Comparison of ENCODE assay signal across 8 cellular contexts in the genomic region with DNA sequence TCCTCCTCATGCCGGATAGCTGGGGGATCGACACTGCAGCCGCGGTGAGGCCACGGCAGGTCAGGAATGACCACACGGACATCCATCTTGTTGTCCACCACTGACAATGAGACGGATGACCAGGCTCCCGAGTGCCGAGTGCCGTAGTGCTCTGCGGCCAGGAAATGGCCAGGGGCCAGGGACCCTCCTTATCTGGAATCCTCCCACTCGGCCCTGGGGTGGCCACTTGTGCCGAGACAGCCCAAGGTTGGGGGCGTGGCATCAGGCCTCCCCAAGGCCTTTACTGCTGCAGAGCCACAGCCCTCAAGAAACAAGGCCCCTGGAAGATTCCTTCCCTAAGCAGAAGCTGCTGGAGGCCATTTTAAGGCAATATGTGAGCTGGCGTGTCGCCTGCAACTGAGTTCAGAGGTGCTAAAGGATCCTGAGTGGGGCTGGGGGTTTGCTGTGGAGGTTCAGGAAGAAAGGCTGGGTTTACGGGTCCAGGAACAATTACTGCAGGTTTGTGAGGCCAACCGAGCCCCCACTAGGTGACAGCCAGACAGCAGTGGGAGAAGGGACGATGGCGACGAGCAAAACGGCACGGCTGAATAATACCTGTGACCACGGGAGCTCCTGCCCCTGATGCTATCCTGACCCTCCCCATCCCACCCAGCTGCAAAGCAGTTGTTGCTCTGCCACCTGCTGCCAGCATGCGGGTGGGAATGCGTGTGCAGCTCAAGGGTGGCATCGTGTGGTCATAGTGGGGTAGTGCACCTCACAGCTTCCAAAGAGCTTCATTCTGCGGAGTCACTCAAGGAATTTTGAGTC. TPM values are rescaled to one million over a fixed set of nuclear protein-coding genes. Genes with fewer than 3 reads are reported as not detected.
DNase-seq lines count a peak whose midpoint lies in the region; ATAC-seq and TF ChIP-seq lines count a peak whose summit lies in the region.

No MANE protein-coding gene starts in this region.

- H3K27me3 Mint-ChIP-seq in CD8-positive, alpha-beta memory T cell: peaks cover 9 to 24% of the 10 kb centered on the region in 2 donors
- peaks cover 5% of the 10 kb centered on the region for H3K27me3 Mint-ChIP-seq in activated naive CD4-positive, alpha-beta T cell treated with anti-CD3 and anti-CD28 coated beads for 36 hours (ENCODE audit: low read depth)

- no peaks in the 10 kb centered on the region for H3K79me2 ChIP-seq in Loucy (ENCODE audit: insufficient read depth, low read length)
- H3K79me2 ChIP-seq in SK-N-SH (ENCODE audit: insufficient read depth): no peaks in the 10 kb centered on the region

- H3K9me2 ChIP-seq in Loucy (replicated peaks; ENCODE audit: low read depth, low read length): no peaks in the 10 kb centered on the region
- no peaks in the 10 kb centered on the region for H3K9me2 ChIP-seq in SK-N-SH

- H2AFZ ChIP-seq in Loucy (ENCODE audit: low read length) (0 out of 2 replicates have a peak overlapping the region, but pooled peaks have one; percentile 38), SK-N-SH (ENCODE audit: low read depth) (no peak overlapping the region)

- TF ChIP-seq POLR2A in upper lobe of left lung (IDR thresholded peaks at IDR 0.05): no peak

- H3K4me1 Mint-ChIP-seq in CD8-positive, alpha-beta memory T cell: peaks cover 0 to 2% (median 0%) of the 10 kb centered on the region in 3 donors
- no peaks in the 10 kb centered on the region for H3K4me1 Mint-ChIP-seq in activated naive CD4-positive, alpha-beta T cell treated with anti-CD3 and anti-CD28 coated beads for 36 hours (ENCODE audit: low read depth)

- no peaks in the 10 kb centered on the region for H3K9me3 ChIP-seq in CD8-positive, alpha-beta memory T cell (ENCODE audit: low read length)
- H3K9me3 ChIP-seq in Loucy (ENCODE audit: insufficient read depth, low read depth, low read length) (no peaks in the 10 kb centered on the region), SK-N-SH (no peaks in the 10 kb centered on the region), upper lobe of left lung (no peaks in the 10 kb centered on the region)

- CTCF ChIA-PET in CD8-positive, alpha-beta memory T cell (lab: Charles Lee): interaction anchor here (0.5 to 6.1 kb wide), 28 partner anchors 9 to 762 kb away, joined by 3 to 132 read pairs (median 3); no protein-coding TSS in a partner anchor
- CTCF ChIA-PET in SK-N-SH (lab: Yijun Ruan, JAX): interaction anchor here (0.5 to 17.6 kb wide), 172 partner anchors 10 to 862 kb away, joined by 3 to 444 read pairs (median 5); partner anchors contain the start of genes ARF5, GCC1, LRRC4 and ZNF800
- CTCF ChIA-PET in activated naive CD4-positive, alpha-beta T cell treated with anti-CD3 and anti-CD28 coated beads for 36 hours (lab: Charles Lee): interaction anchor here (0.6 to 5.4 kb wide), 61 partner anchors 10 to 699 kb away, joined by 3 to 94 read pairs (median 4); no protein-coding TSS in a partner anchor

- H3K9ac ChIP-seq in Loucy (ENCODE audit: low read depth, low read length, poor library complexity, severe bottlenecking): no peak overlapping the region
- no peak overlapping the region for H3K9ac ChIP-seq in SK-N-SH

- TF ChIP-seq CTCF in Loucy (conservative IDR thresholded peaks at IDR 0.05; ENCODE audit: low read length) (peak; percentile 99), SK-N-SH (IDR thresholded peaks at IDR 0.05) (peak; percentile 99), upper lobe of left lung (IDR thresholded peaks at IDR 0.05) (peak; percentile 95 to 98 (median 97))

- no peak overlapping the region for H3K27ac ChIP-seq in CD8-positive, alpha-beta memory T cell (ENCODE audit: low read depth, low read length)
- H3K27ac ChIP-seq in SK-N-SH (ENCODE audit: low read depth in 2 of 2, low read length in 1 of 2) (no peak overlapping the region), upper lobe of left lung (no peak overlapping the region)

- no peaks in the 10 kb centered on the region for H3F3A ChIP-seq in Loucy (ENCODE audit: low read depth)
- no peaks in the 10 kb centered on the region for H3F3A ChIP-seq in SK-N-SH (replicated peaks; ENCODE audit: insufficient read depth)

- H3K36me3 Mint-ChIP-seq in CD8-positive, alpha-beta memory T cell: peaks cover 0 to 3% (median 0%) of the 10 kb centered on the region in 3 donors
- no peaks in the 10 kb centered on the region for H3K36me3 Mint-ChIP-seq in activated naive CD4-positive, alpha-beta T cell treated with anti-CD3 and anti-CD28 coated beads for 36 hours (ENCODE audit: low read depth)

- H3K27me3 ChIP-seq in CD8-positive, alpha-beta memory T cell (ENCODE audit: insufficient read depth, low read length, poor library complexity, severe bottlenecking): peaks cover 4% of the 10 kb centered on the region
- no peaks in the 10 kb centered on the region for H3K27me3 ChIP-seq in Loucy (ENCODE audit: insufficient read depth, low read length, poor library complexity, severe bottlenecking)
- no peaks in the 10 kb centered on the region for H3K27me3 ChIP-seq in SK-N-SH (ENCODE audit: insufficient read depth)
- no peaks in the 10 kb centered on the region for H3K27me3 ChIP-seq in upper lobe of left lung

- intact Hi-C loops in activated naive CD4-positive, alpha-beta T cell treated with anti-CD3 and anti-CD28 coated beads for 36 hours (cut with micrococcal nuclease): loop anchor here (1.0 to 10.0 kb wide), 9 partner anchors 41 to 1405 kb away; partner anchors contain the start of genes ARF5, GCC1 and GRM8

- TF ChIP-seq EP300 in SK-N-SH (IDR thresholded peaks at IDR 0.05; ENCODE audit: borderline replicate concordance in 1 of 2, low read depth in 1 of 2, low read length in 1 of 2): no peak
- no peak for TF ChIP-seq EP300 in upper lobe of left lung (IDR thresholded peaks at IDR 0.05)

- peak; percentile 100 for TF ChIP-seq RAD21 in SK-N-SH (IDR thresholded peaks at IDR 0.05; ENCODE audit: low read length)

- H3K4me2 ChIP-seq in Loucy (ENCODE audit: low read depth, low read length, poor library complexity, severe bottlenecking) (no peak overlapping the region), SK-N-SH (no peak overlapping the region)

- peak overlapping the region in 1 of 8 donors; percentile 31 for H3K27ac Mint-ChIP-seq in CD8-positive, alpha-beta memory T cell
- no peak overlapping the region for H3K27ac Mint-ChIP-seq in activated naive CD4-positive, alpha-beta T cell treated with anti-CD3 and anti-CD28 coated beads for 36 hours

- no peak overlapping the region for H3K4me3 ChIP-seq in CD8-positive, alpha-beta memory T cell (ENCODE audit: low read length)
- H3K4me3 ChIP-seq in Loucy (ENCODE audit: low read length, poor library complexity, severe bottlenecking) (no peak overlapping the region), SK-N-SH (ENCODE audit: low read depth in 2 of 2, low read length in 1 of 2) (no peak overlapping the region), upper lobe of left lung (no peak overlapping the region)

- no peaks in the 10 kb centered on the region for H3K4me1 ChIP-seq in CD8-positive, alpha-beta memory T cell (ENCODE audit: insufficient read depth, low read length)
- H3K4me1 ChIP-seq in Loucy (ENCODE audit: insufficient read depth, low read length, poor library complexity, severe bottlenecking): no peaks in the 10 kb centered on the region
- H3K4me1 ChIP-seq in SK-N-SH (ENCODE audit: control insufficient read depth in 1 of 2, insufficient read depth in 2 of 2, low read depth in 1 of 2, low read length in 1 of 2): peaks cover 0 to 3% of the 10 kb centered on the region in 2 experiments; a peak in 1 of 4 replicates
- H3K4me1 ChIP-seq in upper lobe of left lung: peaks cover 0 to 5% (median 0%) of the 10 kb centered on the region in 4 donors

- H3K9me3 Mint-ChIP-seq in CD8-positive, alpha-beta memory T cell: no peaks in the 10 kb centered on the region
- no peaks in the 10 kb centered on the region for H3K9me3 Mint-ChIP-seq in activated naive CD4-positive, alpha-beta T cell treated with anti-CD3 and anti-CD28 coated beads for 36 hours

- 38% methylated on average over 17 of the region's 28 CpGs for WGBS in SK-N-SH (ENCODE audit: low lambda C conversion rate)
- 24 to 40% methylated on average over 14 to 22 of the region's 28 CpGs for WGBS in upper lobe of left lung, 2 donors

- peak; percentile 43 to 71 (median 53) for DNase-seq in CD8-positive, alpha-beta memory T cell
- peak; percentile 93 for DNase-seq in SK-N-SH
- peak; percentile 80 for DNase-seq in activated naive CD4-positive, alpha-beta T cell treated with anti-CD3 and anti-CD28 coated beads for 36 hours
- DNase-seq in glomerular visceral epithelial cell (ENCODE audit: extremely low spot score): peak; percentile 69
- DNase-seq in pons (ENCODE audit: low spot score): peak; percentile 79
- peak; percentile 57 to 79 for DNase-seq in upper lobe of left lung

- H3K4me3 Mint-ChIP-seq in CD8-positive, alpha-beta memory T cell: no peak overlapping the region
- no peak overlapping the region for H3K4me3 Mint-ChIP-seq in activated naive CD4-positive, alpha-beta T cell treated with anti-CD3 and anti-CD28 coated beads for 36 hours

- no peaks in the 10 kb centered on the region for H3K36me3 ChIP-seq in CD8-positive, alpha-beta memory T cell (ENCODE audit: insufficient read depth, low read length)
- no peaks in the 10 kb centered on the region for H3K36me3 ChIP-seq in Loucy (ENCODE audit: insufficient read depth, low read length)
- no peaks in the 10 kb centered on the region for H3K36me3 ChIP-seq in SK-N-SH (replicated peaks in 1 of 2; ENCODE audit: control insufficient read depth in 1 of 2, insufficient read depth in 2 of 2, low read length in 1 of 2)
- no peaks in the 10 kb centered on the region for H3K36me3 ChIP-seq in upper lobe of left lung

- POLR2A ChIA-PET in CD8-positive, alpha-beta memory T cell (lab: Charles Lee): no interaction called here
- POLR2A ChIA-PET in SK-N-SH (lab: Yijun Ruan, JAX): interaction anchor here (0.6 to 1.4 kb wide), 5 partner anchors 26 to 624 kb away, joined by 3 to 6 read pairs (median 3); partner anchors contain the start of gene GCC1

- ATAC-seq in GM19452 (IDR thresholded peaks at IDR 0.05; ENCODE audit: unreplicated experiment) (peak; percentile 68), upper lobe of left lung (ENCODE audit: low FRiP score in 2 of 2) (peak; percentile 87 to 93)

- no peaks in the 10 kb centered on the region for H4K20me1 ChIP-seq in Loucy (ENCODE audit: insufficient read depth, low read length, poor library complexity, severe bottlenecking)
- H4K20me1 ChIP-seq in SK-N-SH (ENCODE audit: insufficient read depth): no peaks in the 10 kb centered on the region

RNA-seq across cellular contexts. Expression of gene LEP, which starts 31.6 kb away (rescaled TPM):
- not detected for total RNA-seq in CD8-positive, alpha-beta memory T cell
- polyA plus RNA-seq in CD8-positive, alpha-beta memory T cell: not detected
- not detected in 2 replicates for polyA plus RNA-seq in SK-N-SH (2012; rRNA removed)
- polyA plus RNA-seq in SK-N-SH (2012; cell fraction: cytosol; rRNA removed): not detected in 2 replicates
- polyA plus RNA-seq in SK-N-SH (2012; cell fraction: nucleus; rRNA removed): not detected in 2 replicates
- total RNA-seq in activated naive CD4-positive, alpha-beta T cell treated with anti-CD3 and anti-CD28 coated beads for 36 hours: not detected
- not detected for total RNA-seq in upper lobe of left lung
